ENCODE assay signal across 10 cellular contexts in genomic region chr17:45129426-45129939, GRCh38. TPM values are rescaled to one million over a fixed set of nuclear protein-coding genes. Genes with fewer than 3 reads are reported as not detected.
DNase-seq lines count a peak whose midpoint lies in the region; ATAC-seq, FAIRE-seq and TF ChIP-seq lines count a peak whose summit lies in the region.
"Had no signal": no experiment of that assay in that cellular context is flagged by ENCODE, and none has a peak within 500 bp of the region (broad histone marks: within the 10 kb centered on the region; RNA-seq: fewer than 3 reads in every experiment).

No MANE protein-coding gene starts in this region.

- peak in 1 of 2 donors; percentile 63 for DNase-seq in ascending aorta (ENCODE audit: low spot score in 2 of 2)
- DNase-seq in left colon, result peak; percentile 53 to 64
- no peak for DNase-seq in H54 (ENCODE audit: insufficient read length, low spot score)
- DNase-seq in activated CD8-positive, alpha-beta memory T cell treated with anti-CD3 and anti-CD28 coated beads, Interleukin-2, amount 50 U/mL, for 4 hours, result no peak
- no peak for DNase-seq in SHP77 (lab: John Stamatoyannopoulos, UW)
- no peak for DNase-seq in activated naive CD8-positive, alpha-beta T cell treated with anti-CD3 and anti-CD28 coated beads, Interleukin-2, amount 50 U/mL, for 24 hours
- DNase-seq: activated CD8-positive, alpha-beta memory T cell treated with anti-CD3 and anti-CD28 coated beads, Interleukin-2, amount 10 ng/mL, durations not matched to agents 7 days and 5 days; NCI-H2029 treated with DMSO at 0.1 percent for 48 hours had no signal

- peaks cover 6% of the 10 kb centered on the region for H3K4me1 Mint-ChIP-seq in activated naive CD8-positive, alpha-beta T cell treated with anti-CD3 and anti-CD28 coated beads, Interleukin-2, amount 50 U/mL, for 24 hours

- H3K27ac Mint-ChIP-seq in activated naive CD8-positive, alpha-beta T cell treated with anti-CD3 and anti-CD28 coated beads, Interleukin-2, amount 50 U/mL, for 24 hours, result no peak overlapping the region
- H3K27ac Mint-ChIP-seq: activated CD8-positive, alpha-beta memory T cell treated with anti-CD3 and anti-CD28 coated beads, Interleukin-2, amount 10 ng/mL, durations not matched to agents 7 days and 5 days had no signal

- peak; percentile 7 for ATAC-seq in left colon
- ATAC-seq in activated naive CD8-positive, alpha-beta T cell treated with anti-CD3 and anti-CD28 coated beads, Interleukin-2, amount 50 U/mL, for 24 hours, result no peak
- ATAC-seq: activated CD8-positive, alpha-beta memory T cell treated with anti-CD3 and anti-CD28 coated beads, Interleukin-2, amount 10 ng/mL, durations not matched to agents 7 days and 5 days had no signal

- FAIRE-seq in H54 (lab: Jason Lieb, UNC), result no peak

- H3K4me3 ChIP-seq in HUES48 (ENCODE audit: low read depth, low read length) (no peak overlapping the region), ascending aorta (no peak overlapping the region), subcutaneous abdominal adipose tissue (ENCODE audit: low read depth in 1 of 5, low read length in 5 of 5) (peak overlapping the region in 1 of 5 donors; percentile 6)

- peak overlapping the region; percentile 2 for H3K27ac ChIP-seq in HUES48 (ENCODE audit: low read depth, low read length)
- H3K27ac ChIP-seq in ascending aorta, result peak overlapping the region; percentile 95 to 97
- H3K27ac ChIP-seq in subcutaneous abdominal adipose tissue (ENCODE audit: low read depth, low read length), result peak overlapping the region; percentile 77

- no peak overlapping the region for H3K4me3 Mint-ChIP-seq in activated naive CD8-positive, alpha-beta T cell treated with anti-CD3 and anti-CD28 coated beads, Interleukin-2, amount 50 U/mL, for 24 hours
- H3K4me3 Mint-ChIP-seq: activated CD8-positive, alpha-beta memory T cell treated with anti-CD3 and anti-CD28 coated beads, Interleukin-2, amount 10 ng/mL, durations not matched to agents 7 days and 5 days had no signal

- H3K9ac ChIP-seq in HUES48 (ENCODE audit: low read depth, low read length) (no peak overlapping the region), subcutaneous abdominal adipose tissue (ENCODE audit: low read length in 5 of 5) (no peak overlapping the region)

- H3K4me1 ChIP-seq in HUES48 (ENCODE audit: control insufficient read depth, insufficient read depth, low read length) (peaks cover 17% of the 10 kb centered on the region; the same call in 1 of the 2 replicates), ascending aorta (peaks cover 4 to 47% of the 10 kb centered on the region in 2 donors), subcutaneous abdominal adipose tissue (ENCODE audit: control insufficient read depth in 5 of 5, insufficient read depth in 5 of 5, low read length in 5 of 5) (peaks cover 10 to 64% (median 62%) of the 10 kb centered on the region in 5 donors)

- no peaks in the 10 kb centered on the region for H3K9me3 ChIP-seq in HUES48 (ENCODE audit: control insufficient read depth, insufficient read depth, low read length)
- H3K9me3 ChIP-seq in ascending aorta, result no peaks in the 10 kb centered on the region
- no peaks in the 10 kb centered on the region for H3K9me3 ChIP-seq in subcutaneous abdominal adipose tissue (ENCODE audit: control insufficient read depth in 5 of 5, low read length in 5 of 5)

- H3K27me3 Mint-ChIP-seq in activated naive CD8-positive, alpha-beta T cell treated with anti-CD3 and anti-CD28 coated beads, Interleukin-2, amount 50 U/mL, for 24 hours, result peaks cover 8% of the 10 kb centered on the region

- H3K27me3 ChIP-seq in HUES48 (ENCODE audit: control insufficient read depth, insufficient read depth, low read length), result no peaks in the 10 kb centered on the region; the same call in 1 of the 2 replicates
- no peaks in the 10 kb centered on the region for H3K27me3 ChIP-seq in ascending aorta
- no peaks in the 10 kb centered on the region for H3K27me3 ChIP-seq in subcutaneous abdominal adipose tissue (ENCODE audit: control insufficient read depth in 5 of 5, insufficient read depth in 4 of 5, low read length in 5 of 5)

- H3K9me3 Mint-ChIP-seq in activated naive CD8-positive, alpha-beta T cell treated with anti-CD3 and anti-CD28 coated beads, Interleukin-2, amount 50 U/mL, for 24 hours, result no peaks in the 10 kb centered on the region

- H3K36me3 ChIP-seq in HUES48 (ENCODE audit: control insufficient read depth, insufficient read depth, low read length) (no peaks in the 10 kb centered on the region), ascending aorta (no peaks in the 10 kb centered on the region), subcutaneous abdominal adipose tissue (ENCODE audit: control insufficient read depth in 5 of 5, insufficient read depth in 5 of 5, low read length in 5 of 5) (no peaks in the 10 kb centered on the region)

- intact Hi-C loops in ascending aorta (cut with DNase I) (no loop called here), left colon (cut with DNase I, micrococcal nuclease) (no loop called here)

- TF ChIP-seq CTCF in ascending aorta (IDR thresholded peaks at IDR 0.05), result no peak

- TF ChIP-seq POLR2A in H54 (IDR thresholded peaks at IDR 0.05; ENCODE audit: low read depth, low read length), result no peak

- H3K36me3 Mint-ChIP-seq in activated naive CD8-positive, alpha-beta T cell treated with anti-CD3 and anti-CD28 coated beads, Interleukin-2, amount 50 U/mL, for 24 hours (ENCODE audit: low read depth), result no peaks in the 10 kb centered on the region
- H3K36me3 Mint-ChIP-seq: activated CD8-positive, alpha-beta memory T cell treated with anti-CD3 and anti-CD28 coated beads, Interleukin-2, amount 10 ng/mL, durations not matched to agents 7 days and 5 days had no signal

RNA-seq across cellular contexts. Expression of gene PLCD3, which starts 2.8 kb away (rescaled TPM):
- total RNA-seq in ascending aorta (65.5 TPM), left colon (100 to 1,000 TPM; 335 to 566 TPM)

RNA-seq across cellular contexts. Expression of gene ACBD4, which starts 6.0 kb away (rescaled TPM):
- total RNA-seq in ascending aorta (14.7 TPM), left colon (10 to 100 TPM; 22.3 to 22.6 TPM)

RNA-seq across cellular contexts. Expression of gene HEXIM1, which starts 18.8 kb away (rescaled TPM):
- 23.7 TPM for total RNA-seq in ascending aorta
- 10 to 100 TPM; 36.1 to 46.7 TPM for total RNA-seq in left colon

RNA-seq across cellular contexts. Expression of gene HEXIM2, which starts 32.2 kb away (rescaled TPM):
- total RNA-seq in ascending aorta, result 1.4 TPM
- 1 to 10 TPM; 4.7 to 5.2 TPM for total RNA-seq in left colon

Comparison
In these comparisons a context has a peak if more than half of its experiments do, and no peak if none do; other contexts are left out.
1. H3K27ac ChIP-seq: peak in every context shown above with its lines; median percentile 96 in ascending aorta; 77 in subcutaneous abdominal adipose tissue; 2 in HUES48.
2. DNase-seq: peak in left colon (2 of 2); none in H54 (single experiment), activated CD8-positive, alpha-beta memory T cell treated with anti-CD3 and anti-CD28 coated beads, Interleukin-2, amount 50 U/mL, for 4 hours (single experiment), SHP77 (0 of 2) and activated naive CD8-positive, alpha-beta T cell treated with anti-CD3 and anti-CD28 coated beads, Interleukin-2, amount 50 U/mL, for 24 hours (single experiment).